In genomic region chr6:90538651-90539050, GRCh38 we compare ENCODE assay signal across 18 cellular contexts. TPM values are rescaled to one million over a fixed set of nuclear protein-coding genes. Genes with fewer than 3 reads are reported as not detected.
A peak's percentile ranks its signal among the peaks of the same experiment; 100 is the strongest.
DNase-seq lines count a peak whose midpoint lies in the region; ATAC-seq, FAIRE-seq and TF ChIP-seq lines count a peak whose summit lies in the region.
"Had no signal": no experiment of that assay in that cellular context is flagged by ENCODE, and none has a peak within 500 bp of the region (broad histone marks: within the 10 kb centered on the region; RNA-seq: fewer than 3 reads in every experiment).

No MANE protein-coding gene starts in this region.

- no peak for TF ChIP-seq EP300 in K562 (IDR thresholded peaks at IDR 0.05; ENCODE audit: low read length)

- no peak for TF ChIP-seq RAD21 in K562 (CRISPR knock-in tag; conservative IDR thresholded peaks at IDR 0.05 in 1 of 2, IDR thresholded peaks at IDR 0.05 in 1 of 2)

- TF ChIP-seq POLR2A in K562 (conservative IDR thresholded peaks at IDR 0.05) (no peak), testis (IDR thresholded peaks at IDR 0.05) (no peak), right lobe of liver (IDR thresholded peaks at IDR 0.05) (no peak)

- in situ Hi-C loops in K562 (cut with MboI) = no loop called here

- H3K27me3 ChIP-seq in K562 (ENCODE audit: control insufficient read depth in 2 of 2, insufficient read depth in 2 of 2, low read length in 2 of 2) = no peaks in the 10 kb centered on the region
- H3K27me3 ChIP-seq in testis = no peaks in the 10 kb centered on the region
- no peaks in the 10 kb centered on the region for H3K27me3 ChIP-seq in right lobe of liver
- H3K27me3 ChIP-seq: body of pancreas, gastroesophageal sphincter, SJSA1 had no signal

- ATAC-seq in Right ventricle myocardium superior (ENCODE audit: poor library complexity) = peak; percentile 17
- ATAC-seq in K562 = peak; percentile 67
- peak; percentile 93 for ATAC-seq in left colon
- no peak for ATAC-seq in GM18502 (IDR thresholded peaks at IDR 0.05; ENCODE audit: poor library complexity, unreplicated experiment)
- ATAC-seq in right lobe of liver = no peak
- ATAC-seq: A549, body of pancreas, gastroesophageal sphincter had no signal

- DNase-seq in Right ventricle myocardium superior = no peak
- DNase-seq in cardiac septum (ENCODE audit: low spot score) = no peak
- DNase-seq in K562 (ENCODE audit: extremely low read depth in 1 of 4, low spot score in 3 of 4) = peak in 2 of 4 experiments; percentile 8 to 23
- DNase-seq in left colon = peak; percentile 27 to 32
- peak; percentile 23 for DNase-seq in testis
- no peak for DNase-seq in NCI-H524 treated with DMSO at 0.1 percent for 48 hours (lab: John Stamatoyannopoulos, UW)
- DNase-seq in right lobe of liver = no peak
- DNase-seq: effector memory CD4-positive, alpha-beta T cell; NCI-H1092; NCI-H2171 treated with DMSO at 0.1 percent for 48 hours; stimulated activated CD4-positive, alpha-beta T cell treated with anti-CD3 and anti-CD28 coated beads, Interleukin-4, amount 100 ng/mL, for 24 hours had no signal

- H4K20me1 ChIP-seq in K562 (replicated peaks; ENCODE audit: control insufficient read depth, insufficient read depth, low read length) = no peaks in the 10 kb centered on the region

- BruUV-seq in K562 (replicated peaks; lab: Mats Ljungman, UMichigan) = no TSS peak

- H3K79me2 ChIP-seq in K562 (ENCODE audit: control insufficient read depth, insufficient read depth, low read length) = no peaks in the 10 kb centered on the region

- intact Hi-C loops in Right ventricle myocardium superior (cut with DNase I) (no loop called here), cardiac septum (cut with DNase I) (no loop called here), K562 (cut with micrococcal nuclease) (no loop called here), left colon (cut with DNase I, micrococcal nuclease) (no loop called here), testis (cut with DNase I; ENCODE audit: low total_unique reads) (no loop called here), right lobe of liver (cut with DNase I) (no loop called here)

- CTCF ChIA-PET in K562 (lab: Yijun Ruan, JAX; ENCODE audit: low intra/inter-chr PET ratio) = no interaction called here

- no peak overlapping the region for H3K4me2 ChIP-seq in K562 (ENCODE audit: insufficient read depth, low read length)
- H3K4me2 ChIP-seq: A549 had no signal

- peaks cover 23% of the 10 kb centered on the region; the same call in 2 of the 3 replicates for H3K36me3 ChIP-seq in K562 (ENCODE audit: control insufficient read depth, insufficient read depth, low read length)
- no peaks in the 10 kb centered on the region for H3K36me3 ChIP-seq in testis (ENCODE audit: low read depth, missing control alignments)
- H3K36me3 ChIP-seq in right lobe of liver = peaks cover 0 to 4% (median 2%) of the 10 kb centered on the region in 4 donors

- H3K9me1 ChIP-seq in K562 (ENCODE audit: control insufficient read depth, insufficient read depth, low read length) = no peaks in the 10 kb centered on the region

- peak; percentile 59 for FAIRE-seq in K562 (lab: Jason Lieb, UNC)
- FAIRE-seq: A549, islet of Langerhans, TTC549 had no signal

- POLR2A ChIA-PET in K562 (lab: Yijun Ruan, JAX) = interaction anchor here (1.0 kb wide), 1 partner anchor 25 kb away, joined by 3 read pairs; no protein-coding TSS in a partner anchor

- H3K4me3 ChIP-seq in K562 (no peak overlapping the region), testis (no peak overlapping the region), right lobe of liver (no peak overlapping the region)
- H3K4me3 ChIP-seq: A549, body of pancreas, gastroesophageal sphincter, SJSA1 had no signal

- TF ChIP-seq CTCF in K562 (IDR thresholded peaks at IDR 0.05 in 2 of 3, conservative IDR thresholded peaks at IDR 0.05 in 1 of 3; ENCODE audit: insufficient read depth in 2 of 3, low read depth in 1 of 3, low read length in 3 of 3) (no peak), testis (IDR thresholded peaks at IDR 0.05) (no peak), right lobe of liver (IDR thresholded peaks at IDR 0.05) (no peak)

- H3K9me3 ChIP-seq in K562 (replicated peaks; ENCODE audit: control insufficient read depth, insufficient read depth, low read depth, low read length) = no peaks in the 10 kb centered on the region
- H3K9me3 ChIP-seq in testis = no peaks in the 10 kb centered on the region
- H3K9me3 ChIP-seq in right lobe of liver = no peaks in the 10 kb centered on the region
- H3K9me3 ChIP-seq: A549, body of pancreas, gastroesophageal sphincter, SJSA1 had no signal

- no peak overlapping the region for H2AFZ ChIP-seq in K562 (ENCODE audit: low read depth, low read length)

- H3K4me1 ChIP-seq in K562 (replicated peaks in 1 of 2; ENCODE audit: control insufficient read depth in 2 of 2, insufficient read depth in 2 of 2, low read length in 2 of 2) (peaks cover 0 to 6% of the 10 kb centered on the region in 2 experiments; a peak in 2 of 5 replicates), testis (peaks cover 5% of the 10 kb centered on the region), right lobe of liver (no peaks in the 10 kb centered on the region)
- H3K4me1 ChIP-seq: A549, body of pancreas, gastroesophageal sphincter, SJSA1 had no signal

- WGBS in K562 (ENCODE audit: insufficient coverage, low coverage, missing lambda C conversion rate) = 30% methylated on average over 3 of the region's 3 CpGs
- WGBS in testis, 2 donors = 38 to 46% methylated on average over 3 of the region's 3 CpGs
- WGBS in right lobe of liver (ENCODE audit: insufficient coverage, low coverage, low lambda C conversion rate, missing lambda C conversion rate) = 63% methylated on average over 3 of the region's 3 CpGs

- no peak overlapping the region for H3K9ac ChIP-seq in K562 (ENCODE audit: insufficient read depth in 1 of 2, low read depth in 2 of 2, low read length in 2 of 2)

- H3K27ac ChIP-seq in K562 (ENCODE audit: extremely low read depth, low read depth, low read length) (no peak overlapping the region), testis (no peak overlapping the region), right lobe of liver (no peak overlapping the region)
- H3K27ac ChIP-seq: A549, body of pancreas, gastroesophageal sphincter, SJSA1 had no signal

TF ChIP-seq in K562, 482 proteins besides CTCF, POLR2A, EP300 and RAD21:
- no peak for TF ChIP-seq AFF1 (IDR thresholded peaks at IDR 0.05; ENCODE audit: low read depth in 1 of 2, partially characterized antibody in 2 of 2)
- 0 out of 2 replicates have a peak, but pooled peaks have one; percentile 23 for TF ChIP-seq ZNF766 (CRISPR knock-in tag; conservative IDR thresholded peaks at IDR 0.05)

RNA-seq across cellular contexts. Expression of gene MAP3K7, which starts 48.2 kb away (rescaled TPM):
- total RNA-seq in Right ventricle myocardium superior = 14.7 TPM
- total RNA-seq in cardiac septum = 23.9 TPM
- total RNA-seq in K562 (2011; cell fraction: chromatin; rRNA removed; ENCODE audit: low replicate concordance) = 22.3 and 75.1 TPM in 2 replicates
- 9.3 and 14.2 TPM in 2 replicates for total RNA-seq in K562 (2011; cell fraction: nucleolus; rRNA removed)
- 28.4 and 48.1 TPM in 2 replicates for total RNA-seq in K562 (2011; cell fraction: nucleoplasm; rRNA removed)
- total RNA-seq in K562 (2014; rRNA removed) = 23.3 and 25.2 TPM in 2 replicates
- 48.9 and 56.3 TPM in 2 replicates for total RNA-seq in K562 (2014; rRNA removed; fragmentation: Illumina TruSeq; extraction: Trizol)
- 47.4 and 49.2 TPM in 2 replicates for total RNA-seq in K562 (2015; rRNA removed; fragmentation: Illumina TruSeq; extraction: Trizol)
- 33.2 and 34.8 TPM in 2 replicates for total RNA-seq in K562 (2021)
- 46.7 and 60.9 TPM in 2 replicates for polyA plus RNA-seq in K562 (2011; rRNA removed)
- polyA plus RNA-seq in K562 (2011; cell fraction: cytosol; rRNA removed) = 16.7 and 25.3 TPM in 2 replicates
- 61.7 and 83.1 TPM in 2 replicates for polyA plus RNA-seq in K562 (2011; cell fraction: nucleus; rRNA removed)
- polyA plus RNA-seq in K562 (2012) = 25.5 and 26.3 TPM in 2 replicates
- polyA plus RNA-seq in K562 (2014; fragmentation: Illumina TruSeq; extraction: Trizol) = 36.9 and 45.2 TPM in 2 replicates
- polyA plus RNA-seq in K562 (2014; fragmentation: Nextera tagmentation; extraction: Ambion mirVana) = 10 to 100 TPM; 13.4 to 13.8 TPM
- polyA plus RNA-seq in K562 (2014; rRNA removed) = 29.9 and 34.8 TPM in 2 replicates
- 63.0 and 70.9 TPM in 2 replicates for polyA minus RNA-seq in K562 (2011; rRNA and poly(A)+ RNA removed)
- 18.9 and 26.1 TPM in 2 replicates for polyA minus RNA-seq in K562 (2011; cell fraction: cytosol; rRNA and poly(A)+ RNA removed)
- polyA minus RNA-seq in K562 (2011; cell fraction: nucleus; rRNA and poly(A)+ RNA removed) = 47.1 and 74.0 TPM in 2 replicates
- total RNA-seq in left colon = 10 to 100 TPM; 15.6 to 18.2 TPM
- total RNA-seq in testis = 10 to 100 TPM; 35.7 to 39.0 TPM
- polyA plus RNA-seq in testis (ENCODE audit: insufficient read depth, low read depth, low replicate concordance) = 20.2 TPM
- total RNA-seq in right lobe of liver = 10 to 100 TPM in 4 of 6 experiments, 1 to 10 TPM in 2; 8.1 to 12.5 (median 10.3) TPM

Comparison
In these comparisons a context has a peak if more than half of its experiments do, and no peak if none do; other contexts are left out.
1. ATAC-seq: peak in Right ventricle myocardium superior (single experiment), K562 (single experiment) and left colon (single experiment); none in GM18502 (single experiment) and right lobe of liver (0 of 4).
2. DNase-seq: peak in left colon (2 of 2) and testis (single experiment); none in Right ventricle myocardium superior (single experiment), cardiac septum (single experiment), NCI-H524 treated with DMSO at 0.1 percent for 48 hours (single experiment) and right lobe of liver (0 of 3).